In the genomic region with DNA sequence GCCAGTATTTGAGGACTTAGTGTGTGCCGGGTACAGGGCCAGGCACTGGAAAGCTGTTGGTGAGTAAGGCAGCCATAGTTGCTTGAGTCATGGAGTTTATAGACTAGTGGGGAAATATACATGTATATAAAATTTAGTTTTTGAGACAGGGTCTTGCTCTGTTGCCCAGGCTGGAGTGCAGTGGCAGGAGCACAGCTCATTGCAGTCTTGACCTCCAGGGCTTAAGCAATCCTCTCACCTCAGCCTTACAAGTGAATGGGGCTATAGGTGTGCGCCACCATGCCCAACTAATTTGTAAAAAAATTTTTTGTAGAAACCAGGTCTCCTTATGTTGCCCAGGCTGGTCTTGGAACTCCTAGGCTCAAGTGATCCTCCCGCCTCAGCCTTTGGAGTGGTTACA, we compare ENCODE assay signal across 23 cellular contexts. TPM values are rescaled to one million over a fixed set of nuclear protein-coding genes. Genes with fewer than 3 reads are reported as not detected.
"Had no signal": no experiment of that assay in that cellular context is flagged by ENCODE, and none has a peak within 500 bp of the region (broad histone marks: within the 10 kb centered on the region; RNA-seq: fewer than 3 reads in every experiment).

No MANE protein-coding gene starts in this region.

- H3K9me3 ChIP-seq: ascending aorta, colonic mucosa, suprapubic skin had no signal

- ATAC-seq: activated CD4-positive, alpha-beta T cell treated with anti-CD3 and anti-CD28 coated beads for 36 hours; left lobe of liver had no signal

- DNase-seq: activated CD4-positive, alpha-beta T cell treated with anti-CD3 and anti-CD28 coated beads for 36 hours; activated naive CD4-positive, alpha-beta T cell treated with Interleukin-2 at 50 U/mL for 16 hours; colonic mucosa; erythroblast; foreskin melanocyte; glutamatergic neuron; mammary epithelial cell; midbrain; stimulated activated CD4-positive, alpha-beta T cell treated with anti-CD3 and anti-CD28 coated beads, Interleukin-12 subunit alpha, Interleukin-12 subunit beta, amount 100 ng/mL, for 4 hours; stimulated activated CD4-positive, alpha-beta T cell treated with anti-CD3 and anti-CD28 coated beads, Interleukin-1b, Interleukin-23, amount 100 ng/mL, for 48 hours; stimulated activated CD8-positive, alpha-beta memory T cell treated with anti-CD3 and anti-CD28 coated beads, Interleukin-4, amount 100 ng/mL, for 48 hours; stimulated activated naive CD4-positive, alpha-beta T cell treated with Interleukin-2 at 50 U/mL for 16 hours had no signal

- H3K27me3 ChIP-seq: ascending aorta, colonic mucosa, suprapubic skin had no signal

- FAIRE-seq: endometrium, keratinocyte had no signal

- H3K4me3 ChIP-seq: ascending aorta, colonic mucosa, suprapubic skin had no signal

- H3K27ac ChIP-seq: ascending aorta, colonic mucosa, suprapubic skin had no signal

RNA-seq across cellular contexts. Expression of a gene that starts 36.0 kb away (rescaled TPM):
- total RNA-seq: activated CD4-positive, alpha-beta T cell treated with anti-CD3 and anti-CD28 coated beads for 36 hours; activated CD8-positive, alpha-beta memory T cell treated with anti-CD3 and anti-CD28 coated beads for 36 hours; ascending aorta; left lobe of liver; omental fat pad; posterior vena cava; T-helper 2 cell treated with Interferon-gamma antibody and Interleukin-4, amounts not matched to agents 100 ng/mL and 5 ng/mL, for 36 hours had no signal
- polyA plus RNA-seq: adipose tissue, neural cell had no signal

RNA-seq across cellular contexts. Expression of a gene that starts 38.5 kb away (rescaled TPM):
- total RNA-seq: activated CD8-positive, alpha-beta memory T cell treated with anti-CD3 and anti-CD28 coated beads for 36 hours; ascending aorta; left lobe of liver; mammary epithelial cell; omental fat pad; posterior vena cava; suprapubic skin had no signal
- polyA plus RNA-seq: keratinocyte, mammary epithelial cell, neural cell had no signal
